10 cellular contexts compared by ENCODE assay signal in genomic region chr20:24608926-24609667, GRCh38.
DNase-seq lines count a peak whose midpoint lies in the region; ATAC-seq and TF ChIP-seq lines count a peak whose summit lies in the region.
"Had no signal": no experiment of that assay in that cellular context is flagged by ENCODE, and none has a peak within 500 bp of the region (broad histone marks: within the 10 kb centered on the region; RNA-seq: fewer than 3 reads in every experiment).

No MANE protein-coding gene starts in this region.

- no peaks in the 10 kb centered on the region for H3K27me3 ChIP-seq in suprapubic skin
- H3K27me3 ChIP-seq: vagina had no signal

- no peaks in the 10 kb centered on the region for H3K4me1 Mint-ChIP-seq in immature natural killer cell

- H3K27ac ChIP-seq in suprapubic skin = no peak overlapping the region
- H3K27ac ChIP-seq: vagina had no signal

- H3K4me3 Mint-ChIP-seq in immature natural killer cell = no peak overlapping the region

- DNase-seq in HT1080 (ENCODE audit: low read depth) = peak; percentile 13
- peak; percentile 42 for DNase-seq in inferior parietal cortex (ENCODE audit: extremely low spot score)
- DNase-seq in immature natural killer cell = no peak
- DNase-seq in suprapubic skin (ENCODE audit: low spot score in 2 of 2) = no peak
- no peak for DNase-seq in LoVo (ENCODE audit: low spot score)
- no peak for DNase-seq in activated CD4-positive, alpha-beta T cell treated with anti-CD3 and anti-CD28 coated beads, Interleukin-2, amount 50 U/mL, for 1 hour
- DNase-seq: NCI-H1417 treated with DMSO at 0.1 percent for 48 hours had no signal

- H3K4me3 ChIP-seq in suprapubic skin = no peak overlapping the region
- H3K4me3 ChIP-seq: vagina had no signal

- peak; percentile 75 for ATAC-seq in GM18517 (IDR thresholded peaks at IDR 0.05; ENCODE audit: unreplicated experiment)
- peak; percentile 65 for ATAC-seq in GM21786 (IDR thresholded peaks at IDR 0.05; ENCODE audit: unreplicated experiment)

- H3K9me3 ChIP-seq in suprapubic skin = no peaks in the 10 kb centered on the region
- H3K9me3 ChIP-seq: vagina had no signal

- no peaks in the 10 kb centered on the region for H3K36me3 Mint-ChIP-seq in immature natural killer cell

- peaks cover 0 to 1% (median 0%) of the 10 kb centered on the region in 3 donors for H3K27me3 Mint-ChIP-seq in immature natural killer cell (ENCODE audit: low read depth in 3 of 3)

- no peak overlapping the region for H3K27ac Mint-ChIP-seq in immature natural killer cell

- TF ChIP-seq EP300 in suprapubic skin (IDR thresholded peaks at IDR 0.05) = no peak

- no peaks in the 10 kb centered on the region for H3K4me1 ChIP-seq in suprapubic skin
- H3K4me1 ChIP-seq: vagina had no signal

- 78% methylated on average over 9 of the region's 9 CpGs for WGBS in suprapubic skin

- H3K36me3 ChIP-seq in suprapubic skin = no peaks in the 10 kb centered on the region
- H3K36me3 ChIP-seq: vagina had no signal

- no peak for TF ChIP-seq CTCF in suprapubic skin (IDR thresholded peaks at IDR 0.05)

- no peaks in the 10 kb centered on the region for H3K9me3 Mint-ChIP-seq in immature natural killer cell

- TF ChIP-seq POLR2A in suprapubic skin (IDR thresholded peaks at IDR 0.05) = no peak

Comparison
In these comparisons a context has a peak if more than half of its experiments do, and no peak if none do; other contexts are left out.
1. DNase-seq: peak in HT1080 (single experiment) and inferior parietal cortex (single experiment); none in immature natural killer cell (0 of 3), suprapubic skin (0 of 2), LoVo (single experiment) and activated CD4-positive, alpha-beta T cell treated with anti-CD3 and anti-CD28 coated beads, Interleukin-2, amount 50 U/mL, for 1 hour (single experiment).